ENCODE assay signal across 8 cellular contexts in the genomic region with DNA sequence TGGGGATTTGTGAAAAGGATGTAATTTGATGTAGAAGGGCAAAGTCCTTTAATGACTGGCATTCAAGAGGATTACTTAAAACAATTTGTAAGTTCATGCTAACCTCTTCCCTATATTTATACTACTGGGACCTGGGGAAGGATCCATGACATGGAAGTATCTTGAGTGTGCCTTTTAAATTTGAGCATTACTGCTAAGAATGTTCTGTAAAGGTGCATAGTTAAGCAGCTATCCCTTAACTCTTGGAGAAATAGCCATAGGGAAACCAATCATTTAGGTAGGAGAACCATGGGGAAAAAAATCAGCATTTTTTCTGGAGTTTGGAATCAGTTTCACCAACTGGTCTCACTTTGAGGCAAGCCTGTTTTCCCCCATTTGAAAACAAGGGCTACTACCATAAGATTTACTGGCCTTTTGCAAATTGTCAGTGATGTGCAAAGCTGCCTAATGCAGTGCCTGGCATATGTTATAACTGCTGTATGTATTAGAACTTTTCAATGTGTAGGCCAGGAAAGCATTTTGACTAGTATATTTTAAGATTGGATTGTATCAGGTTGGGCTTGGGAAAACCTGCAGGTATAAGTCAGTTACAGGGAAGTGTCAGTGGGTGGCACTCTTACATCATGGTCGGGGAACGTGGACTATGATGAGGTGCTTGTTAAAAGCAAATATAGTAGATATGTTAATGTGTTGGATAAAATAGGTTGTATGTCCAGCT.
DNase-seq lines count a peak whose midpoint lies in the region; ATAC-seq and TF ChIP-seq lines count a peak whose summit lies in the region.

No MANE protein-coding gene starts in this region.

- no peak for TF ChIP-seq EP300 in stomach (IDR thresholded peaks at IDR 0.05)

- H3K27me3 ChIP-seq in Loucy (ENCODE audit: insufficient read depth, low read length, poor library complexity, severe bottlenecking) = no peaks in the 10 kb centered on the region
- H3K27me3 ChIP-seq in stomach = no peaks in the 10 kb centered on the region

- H3K4me1 ChIP-seq in Loucy (ENCODE audit: insufficient read depth, low read length, poor library complexity, severe bottlenecking) (peaks cover 26% of the 10 kb centered on the region), stomach (peaks cover 11 to 47% (median 32%) of the 10 kb centered on the region in 4 donors)

- no peaks in the 10 kb centered on the region for H3K9me3 ChIP-seq in Loucy (ENCODE audit: insufficient read depth, low read depth, low read length)
- H3K9me3 ChIP-seq in SK-N-MC (ENCODE audit: low read depth, low read length) = no peaks in the 10 kb centered on the region
- H3K9me3 ChIP-seq in stomach = no peaks in the 10 kb centered on the region

- TF ChIP-seq POLR2A in stomach (IDR thresholded peaks at IDR 0.05) = no peak

- intact Hi-C loops in stomach (cut with DNase I; ENCODE audit: low total_unique reads) = loop anchor here (5.0 kb wide), 1 partner anchor 72 kb away; a partner anchor contains a TSS

- 0 out of 2 replicates have a peak, but pooled peaks cover 3% of the 10 kb centered on the region for H3F3A ChIP-seq in Loucy (ENCODE audit: low read depth)

- peak overlapping the region; percentile 82 for H3K4me2 ChIP-seq in Loucy (ENCODE audit: low read depth, low read length, poor library complexity, severe bottlenecking)

- H4K20me1 ChIP-seq in Loucy (ENCODE audit: insufficient read depth, low read length, poor library complexity, severe bottlenecking) = peaks cover 34% of the 10 kb centered on the region

- ATAC-seq in GM21786 (IDR thresholded peaks at IDR 0.05; ENCODE audit: unreplicated experiment) = peak; percentile 29

- no peak overlapping the region for H2AFZ ChIP-seq in Loucy (ENCODE audit: low read length)

- H3K9me2 ChIP-seq in Loucy (replicated peaks; ENCODE audit: low read depth, low read length) = no peaks in the 10 kb centered on the region

- peak overlapping the region; percentile 92 for H3K9ac ChIP-seq in Loucy (ENCODE audit: low read depth, low read length, poor library complexity, severe bottlenecking)
- H3K9ac ChIP-seq in SK-N-MC (ENCODE audit: insufficient read length) = peak overlapping the region; percentile 90

- H3K27ac ChIP-seq in SK-N-MC = peak overlapping the region; percentile 77
- peak overlapping the region in 4 of 5 donors; percentile 16 to 98 (median 95) for H3K27ac ChIP-seq in stomach

- TF ChIP-seq CTCF in Loucy (conservative IDR thresholded peaks at IDR 0.05; ENCODE audit: low read length) = peak; percentile 84
- TF ChIP-seq CTCF in stomach (IDR thresholded peaks at IDR 0.05) = peak in 5 of 7 experiments; percentile 5 to 46 (median 32)

- 2 to 9% (median 7%) methylated on average over 2 of the region's 2 CpGs for WGBS in stomach, 5 donors

- H3K79me2 ChIP-seq in Loucy (ENCODE audit: insufficient read depth, low read length) = peaks cover 35% of the 10 kb centered on the region

- DNase-seq in activated CD8-positive, alpha-beta memory T cell treated with anti-CD3 and anti-CD28 coated beads for 24 hours = peak; percentile 60
- no peak for DNase-seq in activated CD8-positive, alpha-beta memory T cell treated with anti-CD3 and anti-CD28 coated beads, Interleukin-2, amount 50 U/mL, for 48 hours
- DNase-seq in SK-N-MC (ENCODE audit: low read depth, low spot score) (no peak), kidney tubule cell (ENCODE audit: low spot score) (peak; percentile 78), stomach (peak; percentile 55)
- peak; percentile 43 for DNase-seq in central memory CD4-positive, alpha-beta T cell

- H3K36me3 ChIP-seq in Loucy (ENCODE audit: insufficient read depth, low read length) = peaks cover 8% of the 10 kb centered on the region; the same call in 1 of the 2 replicates
- peaks cover 30% of the 10 kb centered on the region for H3K36me3 ChIP-seq in SK-N-MC (ENCODE audit: insufficient read depth, low read length)
- H3K36me3 ChIP-seq in stomach = peaks cover 0 to 25% (median 7%) of the 10 kb centered on the region in 4 donors

- H3K4me3 ChIP-seq in Loucy (ENCODE audit: low read length, poor library complexity, severe bottlenecking) (peak overlapping the region; percentile 91), SK-N-MC (peak overlapping the region; percentile 90), stomach (peak overlapping the region in 2 of 4 donors; percentile 76 to 85)

Comparison
In these comparisons a context has a peak if more than half of its experiments do, and no peak if none do; other contexts are left out.
1. DNase-seq: peak in activated CD8-positive, alpha-beta memory T cell treated with anti-CD3 and anti-CD28 coated beads for 24 hours (single experiment), central memory CD4-positive, alpha-beta T cell (single experiment), kidney tubule cell (single experiment) and stomach (single experiment); none in activated CD8-positive, alpha-beta memory T cell treated with anti-CD3 and anti-CD28 coated beads, Interleukin-2, amount 50 U/mL, for 48 hours (single experiment) and SK-N-MC (single experiment).